Comparison of ENCODE assay signal across 18 cellular contexts in genomic region chr15:66764067-66764428, GRCh38.
DNase-seq lines count a peak whose midpoint lies in the region; ATAC-seq and TF ChIP-seq lines count a peak whose summit lies in the region.
"Had no signal": no experiment of that assay in that cellular context is flagged by ENCODE, and none has a peak within 500 bp of the region (broad histone marks: within the 10 kb centered on the region; RNA-seq: fewer than 3 reads in every experiment).

No MANE protein-coding gene starts in this region.

- no TSS peak for BruUV-seq in PC-3 (replicated peaks; lab: Mats Ljungman, UMichigan)

- H3K27me3 ChIP-seq in cardiac muscle cell (no peaks in the 10 kb centered on the region), colonic mucosa (no peaks in the 10 kb centered on the region), transverse colon (no peaks in the 10 kb centered on the region), PC-3 (ENCODE audit: low read length) (no peaks in the 10 kb centered on the region), HAP-1 (ENCODE audit: low read depth) (no peaks in the 10 kb centered on the region)
- H3K27me3 ChIP-seq: MG63 had no signal

- no peaks in the 10 kb centered on the region for H3K36me3 Mint-ChIP-seq in mesothelial cell of epicardium

- no peak overlapping the region for H2AFZ ChIP-seq in PC-3 (ENCODE audit: low read length)

- H3K36me3 ChIP-seq in cardiac muscle cell (no peaks in the 10 kb centered on the region), colonic mucosa (no peaks in the 10 kb centered on the region), transverse colon (no peaks in the 10 kb centered on the region), PC-3 (ENCODE audit: low read depth, low read length) (no peaks in the 10 kb centered on the region), HAP-1 (replicated peaks) (no peaks in the 10 kb centered on the region)
- H3K36me3 ChIP-seq: neutrophil had no signal

- H4K20me1 ChIP-seq in PC-3 (ENCODE audit: low read length), result no peaks in the 10 kb centered on the region

- in situ Hi-C loops in transverse colon (cut with MboI; ENCODE audit: low pct_ligation_motif_present in 1 of 4, low pct_unique_long_range_greater_than_20kb in 1 of 4, low sequenced_read_pairs in 3 of 4) (loop anchor here in 2 of 4 donors (10.0 to 25.0 kb wide), 2 partner anchors 152 to 159 kb away; no protein-coding TSS in a partner anchor), HAP-1 (cut with MboI; ENCODE audit: low sequenced_read_pairs) (no loop called here)

- H3K79me2 ChIP-seq in PC-3 (ENCODE audit: low read length), result peaks cover 28% of the 10 kb centered on the region

- CTCF ChIA-PET in PC-3 (lab: Charles Lee), result no interaction called here

- H3K9me3 ChIP-seq in cardiac muscle cell (ENCODE audit: low read depth), result no peaks in the 10 kb centered on the region
- no peaks in the 10 kb centered on the region for H3K9me3 ChIP-seq in colonic mucosa
- H3K9me3 ChIP-seq in transverse colon, result no peaks in the 10 kb centered on the region
- no peaks in the 10 kb centered on the region for H3K9me3 ChIP-seq in PC-3 (ENCODE audit: low read length)
- no peaks in the 10 kb centered on the region for H3K9me3 ChIP-seq in HAP-1
- H3K9me3 ChIP-seq: MG63, neutrophil had no signal

- TF ChIP-seq CTCF in cardiac muscle cell (IDR thresholded peaks at IDR 0.05; ENCODE audit: low read depth, low read length) (no peak), colonic mucosa (IDR thresholded peaks at IDR 0.05) (no peak), mesothelial cell of epicardium (IDR thresholded peaks at IDR 0.05; ENCODE audit: unreplicated experiment) (no peak), transverse colon (IDR thresholded peaks at IDR 0.05) (no peak), PC-3 (conservative IDR thresholded peaks at IDR 0.05; ENCODE audit: low read depth, low read length) (no peak)

- peaks cover 92% of the 10 kb centered on the region for H3K4me1 Mint-ChIP-seq in mesothelial cell of epicardium

- H3K4me1 ChIP-seq in cardiac muscle cell (ENCODE audit: low read depth), result peaks cover 81% of the 10 kb centered on the region
- peaks cover 15% of the 10 kb centered on the region for H3K4me1 ChIP-seq in colonic mucosa
- peaks cover 35 to 57% (median 43%) of the 10 kb centered on the region in 4 donors for H3K4me1 ChIP-seq in transverse colon
- peaks cover 76% of the 10 kb centered on the region for H3K4me1 ChIP-seq in PC-3 (ENCODE audit: insufficient read depth, low read length)
- peaks cover 29% of the 10 kb centered on the region for H3K4me1 ChIP-seq in HAP-1

- H3K4me3 ChIP-seq in cardiac muscle cell, result no peak overlapping the region
- H3K4me3 ChIP-seq in colonic mucosa, result no peak overlapping the region
- no peak overlapping the region for H3K4me3 ChIP-seq in transverse colon
- H3K4me3 ChIP-seq in PC-3 (ENCODE audit: low read length), result no peak overlapping the region
- no peak overlapping the region for H3K4me3 ChIP-seq in HAP-1
- H3K4me3 ChIP-seq: MG63 had no signal

- TF ChIP-seq EP300 in transverse colon (IDR thresholded peaks at IDR 0.05; ENCODE audit: low read depth), result no peak

- ATAC-seq in left ventricle myocardium superior (no peak), PC-3 (no peak)

- TF ChIP-seq POLR2A in transverse colon (IDR thresholded peaks at IDR 0.05), result no peak

- WGBS in transverse colon (ENCODE audit: low coverage in 1 of 2), 2 donors, result 74 to 75% methylated on average over 7 of the region's 7 CpGs

- H3K27ac ChIP-seq in cardiac muscle cell (peak overlapping the region; percentile 87), colonic mucosa (peak overlapping the region; percentile 48), transverse colon (peak overlapping the region; percentile 64 to 75 (median 71)), PC-3 (ENCODE audit: low read length) (no peak overlapping the region)
- H3K27ac ChIP-seq: neutrophil had no signal

- no peaks in the 10 kb centered on the region for H3F3A ChIP-seq in PC-3 (ENCODE audit: low read length, unreplicated experiment)

- peak overlapping the region; percentile 4 for H3K4me3 Mint-ChIP-seq in mesothelial cell of epicardium

- H3K4me2 ChIP-seq in PC-3 (ENCODE audit: low read length), result no peak overlapping the region

- peak overlapping the region in 1 of 2 donors; percentile 64 for H3K9ac ChIP-seq in colonic mucosa (ENCODE audit: low read depth in 2 of 2, low read length in 2 of 2)
- no peak overlapping the region for H3K9ac ChIP-seq in PC-3 (ENCODE audit: low read length)

- POLR2A ChIA-PET in PC-3 (lab: Charles Lee; ENCODE audit: unreplicated experiment), result no interaction called here

- peak overlapping the region; percentile 98 for H3K27ac Mint-ChIP-seq in mesothelial cell of epicardium

- H3K27me3 Mint-ChIP-seq in mesothelial cell of epicardium (ENCODE audit: low read depth), result no peaks in the 10 kb centered on the region

- DNase-seq in cardiac muscle cell (ENCODE audit: low read depth in 1 of 2, low spot score in 1 of 2), result no peak
- DNase-seq in left ventricle myocardium superior, result no peak
- DNase-seq in colonic mucosa, result no peak
- DNase-seq in mesothelial cell of epicardium (ENCODE audit: low spot score in 2 of 2, unreplicated experiment in 2 of 2), result no peak
- DNase-seq in transverse colon, result no peak
- DNase-seq in PC-3, result no peak
- DNase-seq in HAP-1 (ENCODE audit: low spot score in 2 of 2), result no peak
- no peak for DNase-seq in SIG-M5 treated with dmso at 0.1 percent for 504 hours (lab: John Stamatoyannopoulos, UW; ENCODE audit: unreplicated experiment)
- DNase-seq: ACHN; activated CD4-positive, alpha-beta T cell treated with anti-CD3 and anti-CD28 coated beads for 1 hour; activated CD8-positive, alpha-beta memory T cell treated with anti-CD3 and anti-CD28 coated beads, Interleukin-2, amount 50 U/mL, for 4 hours; activated naive CD4-positive, alpha-beta T cell treated with Interleukin-2 at 50 U/mL for 16 hours; effector memory CD4-positive, alpha-beta T cell; mesendoderm; NCI-H2081; RPMI8226 had no signal

- intact Hi-C loops in left ventricle myocardium superior (cut with micrococcal nuclease), result no loop called here
- intact Hi-C loops in colonic mucosa (cut with DNase I), result no loop called here
- intact Hi-C loops in transverse colon (cut with DNase I; ENCODE audit: low total_unique reads), result no loop called here
- intact Hi-C loops in PC-3 (cut with micrococcal nuclease), result no loop called here

- H3K9me2 ChIP-seq in PC-3 (replicated peaks; ENCODE audit: low read length), result no peaks in the 10 kb centered on the region

- H3K9me3 Mint-ChIP-seq in mesothelial cell of epicardium, result no peaks in the 10 kb centered on the region
